Comparison of ENCODE assay signal across 16 cellular contexts in genomic region chr15:29309139-29309538, GRCh38. TPM values are rescaled to one million over a fixed set of nuclear protein-coding genes. Genes with fewer than 3 reads are reported as not detected.
DNase-seq lines count a peak whose midpoint lies in the region; ATAC-seq and TF ChIP-seq lines count a peak whose summit lies in the region.
"Had no signal": no experiment of that assay in that cellular context is flagged by ENCODE, and none has a peak within 500 bp of the region (broad histone marks: within the 10 kb centered on the region; RNA-seq: fewer than 3 reads in every experiment).

No MANE protein-coding gene starts in this region.

- peak; percentile 59 for ATAC-seq in GM18499 (IDR thresholded peaks at IDR 0.05; ENCODE audit: insufficient read depth, unreplicated experiment)
- ATAC-seq in HG02885 (IDR thresholded peaks at IDR 0.05; ENCODE audit: poor library complexity, unreplicated experiment), result peak; percentile 66
- ATAC-seq in right lobe of liver, result no peak
- ATAC-seq: effector memory CD8-positive, alpha-beta T cell; left lobe of liver; PC-3 had no signal

- DNase-seq in GM20000 (ENCODE audit: low spot score) (peak; percentile 38), MV-4-11 (lab: John Stamatoyannopoulos, UW) (peak; percentile 5), right lobe of liver (no peak), iPS-NIHi7 (ENCODE audit: extremely low spot score) (no peak), BE2C (no peak), NK-92 (lab: John Stamatoyannopoulos, UW; ENCODE audit: unreplicated experiment) (no peak)
- DNase-seq: activated CD4-positive, alpha-beta T cell treated with anti-CD3 and anti-CD28 coated beads, Interleukin-2, amount 50 U/mL, for 48 hours; effector memory CD8-positive, alpha-beta T cell; NCI-H1694 treated with DMSO at 0.1 percent for 48 hours; NCI-H510A; PC-3; posterior cingulate gyrus; small intestine had no signal

- no peaks in the 10 kb centered on the region for H3K27me3 ChIP-seq in right lobe of liver
- peaks cover 9% of the 10 kb centered on the region for H3K27me3 ChIP-seq in BE2C

- H3K36me3 ChIP-seq in right lobe of liver, result no peaks in the 10 kb centered on the region
- H3K36me3 ChIP-seq in BE2C, result no peaks in the 10 kb centered on the region

- H3K27ac ChIP-seq in right lobe of liver, result no peak overlapping the region

- H3K4me3 ChIP-seq in right lobe of liver, result no peak overlapping the region
- no peak overlapping the region for H3K4me3 ChIP-seq in BE2C (ENCODE audit: low read depth, low read length)

- no peak for TF ChIP-seq POLR2A in right lobe of liver (IDR thresholded peaks at IDR 0.05)

- TF ChIP-seq CTCF in GM20000 (IDR thresholded peaks at IDR 0.05; ENCODE audit: extremely low read depth, missing control alignments), result no peak
- TF ChIP-seq CTCF in right lobe of liver (IDR thresholded peaks at IDR 0.05), result no peak
- no peak for TF ChIP-seq CTCF in BE2C (IDR thresholded peaks at IDR 0.05; ENCODE audit: low read depth, low read length)

- intact Hi-C loops in right lobe of liver (cut with DNase I), result no loop called here

- 81% methylated on average over 5 of the region's 5 CpGs for WGBS in right lobe of liver (ENCODE audit: insufficient coverage, low coverage, low lambda C conversion rate, missing lambda C conversion rate)

- H3K9me3 ChIP-seq in right lobe of liver (no peaks in the 10 kb centered on the region), BE2C (no peaks in the 10 kb centered on the region)

- H3K4me1 ChIP-seq in right lobe of liver (no peaks in the 10 kb centered on the region), BE2C (no peaks in the 10 kb centered on the region)

RNA-seq across cellular contexts. Expression of gene NSMCE3, which starts 39.5 kb away (rescaled TPM):
- total RNA-seq in right lobe of liver, result 1 to 10 TPM; 2.2 to 4.4 (median 3.1) TPM
- 23.8 TPM for polyA plus RNA-seq in BE2C (2012; ENCODE audit: insufficient read depth, insufficient read length, low read depth)

Comparison
In these comparisons a context has a peak if more than half of its experiments do, and no peak if none do; other contexts are left out.
1. ATAC-seq: peak in GM18499 (single experiment) and HG02885 (single experiment); none in right lobe of liver (0 of 4).
2. DNase-seq: peak in GM20000 (single experiment) and MV-4-11 (single experiment); none in right lobe of liver (0 of 3), iPS-NIHi7 (single experiment), BE2C (single experiment) and NK-92 (single experiment).